ENCODE assay signal across 8 cellular contexts in genomic region chr17:57243171-57243622, GRCh38. TPM values are rescaled to one million over a fixed set of nuclear protein-coding genes. Genes with fewer than 3 reads are reported as not detected.
DNase-seq lines count a peak whose midpoint lies in the region; ATAC-seq and TF ChIP-seq lines count a peak whose summit lies in the region.

No MANE protein-coding gene starts in this region.

- DNase-seq in CD8-positive, alpha-beta memory T cell, result peak; percentile 66 to 81 (median 67)
- DNase-seq in NOMO-1 (lab: John Stamatoyannopoulos, UW; ENCODE audit: unreplicated experiment in 2 of 2), result peak; percentile 67 to 73
- DNase-seq in activated CD8-positive, alpha-beta memory T cell treated with anti-CD3 and anti-CD28 coated beads for 48 hours (ENCODE audit: low read depth in 2 of 3, low spot score in 2 of 3), result peak; percentile 39 to 64 (median 56)
- peak; percentile 71 for DNase-seq in epithelial cell of esophagus (ENCODE audit: low read depth)
- peak; percentile 74 for DNase-seq in natural killer cell
- DNase-seq in stimulated activated naive B cell treated with anti-CD40 and anti-IgM and Interleukin-4, amounts not matched to agents 10 μg/mL and 1 μg/mL and 100 μg/mL, for 72 hours, result peak; percentile 52
- DNase-seq in cortex of kidney (lab: John Stamatoyannopoulos, UW), result no peak

- no peak overlapping the region for H3K4me3 ChIP-seq in CD8-positive, alpha-beta memory T cell (ENCODE audit: low read length)
- H3K4me3 ChIP-seq in HEK293 (ENCODE audit: low read depth, low read length) (no peak overlapping the region), epithelial cell of esophagus (ENCODE audit: low read length) (no peak overlapping the region)

- H3K27me3 Mint-ChIP-seq in CD8-positive, alpha-beta memory T cell, result peaks cover 4 to 11% of the 10 kb centered on the region in 2 donors
- H3K27me3 Mint-ChIP-seq in natural killer cell (ENCODE audit: low read depth in 2 of 2), result peaks cover 24 to 49% of the 10 kb centered on the region in 2 donors
- H3K27me3 Mint-ChIP-seq in stimulated activated naive B cell treated with anti-CD40 and anti-IgM and Interleukin-4, amounts not matched to agents 10 μg/mL and 1 μg/mL and 100 μg/mL, for 72 hours, result peaks cover 0 to 4% of the 10 kb centered on the region in 2 donors

- POLR2A ChIA-PET in CD8-positive, alpha-beta memory T cell (lab: Charles Lee), result interaction anchor here (1.3 kb wide), 1 partner anchor 14 kb away, joined by 10 read pairs; the partner anchor contains the start of gene MSI2
- POLR2A ChIA-PET in HEK293 (lab: Yijun Ruan, JAX), result interaction anchor here (0.6 kb wide), 1 partner anchor 13 kb away, joined by 4 read pairs; the partner anchor contains the start of gene MSI2

- no peak overlapping the region for H3K4me3 Mint-ChIP-seq in CD8-positive, alpha-beta memory T cell
- H3K4me3 Mint-ChIP-seq in natural killer cell, result no peak overlapping the region
- H3K4me3 Mint-ChIP-seq in stimulated activated naive B cell treated with anti-CD40 and anti-IgM and Interleukin-4, amounts not matched to agents 10 μg/mL and 1 μg/mL and 100 μg/mL, for 72 hours, result no peak overlapping the region

- no peaks in the 10 kb centered on the region for H3K36me3 Mint-ChIP-seq in CD8-positive, alpha-beta memory T cell
- no peaks in the 10 kb centered on the region for H3K36me3 Mint-ChIP-seq in natural killer cell
- no peaks in the 10 kb centered on the region for H3K36me3 Mint-ChIP-seq in stimulated activated naive B cell treated with anti-CD40 and anti-IgM and Interleukin-4, amounts not matched to agents 10 μg/mL and 1 μg/mL and 100 μg/mL, for 72 hours

- H3K27ac ChIP-seq in CD8-positive, alpha-beta memory T cell (ENCODE audit: low read depth, low read length), result no peak overlapping the region
- no peak overlapping the region for H3K27ac ChIP-seq in HEK293 (ENCODE audit: extremely low read depth, low read depth, low read length)

- H3K36me3 ChIP-seq in CD8-positive, alpha-beta memory T cell (ENCODE audit: insufficient read depth, low read length), result no peaks in the 10 kb centered on the region
- no peaks in the 10 kb centered on the region for H3K36me3 ChIP-seq in HEK293 (ENCODE audit: control insufficient read depth in 2 of 2, insufficient read depth in 1 of 2, low read length in 2 of 2)

- H3K9me3 ChIP-seq in CD8-positive, alpha-beta memory T cell (ENCODE audit: low read length), result no peaks in the 10 kb centered on the region
- H3K9me3 ChIP-seq in HEK293 (ENCODE audit: control insufficient read depth, insufficient read depth, low read depth, low read length), result no peaks in the 10 kb centered on the region

- H3K27me3 ChIP-seq in CD8-positive, alpha-beta memory T cell (ENCODE audit: insufficient read depth, low read length, poor library complexity, severe bottlenecking), result peaks cover 4% of the 10 kb centered on the region

- peaks cover 0 to 7% (median 0%) of the 10 kb centered on the region in 3 donors for H3K4me1 Mint-ChIP-seq in CD8-positive, alpha-beta memory T cell
- peaks cover 8% of the 10 kb centered on the region in 2 donors for H3K4me1 Mint-ChIP-seq in natural killer cell
- H3K4me1 Mint-ChIP-seq in stimulated activated naive B cell treated with anti-CD40 and anti-IgM and Interleukin-4, amounts not matched to agents 10 μg/mL and 1 μg/mL and 100 μg/mL, for 72 hours, result peaks cover 5 to 10% of the 10 kb centered on the region in 2 donors

- CTCF ChIA-PET in CD8-positive, alpha-beta memory T cell (lab: Charles Lee), result interaction anchor here (0.6 to 3.7 kb wide), 49 partner anchors 9 to 601 kb away, joined by 3 to 47 read pairs (median 4); partner anchors contain the start of genes CCDC182 and MSI2
- CTCF ChIA-PET in HEK293 (lab: Yijun Ruan, JAX), result interaction anchor here (0.6 to 4.1 kb wide), 136 partner anchors 8 to 952 kb away, joined by 3 to 72 read pairs (median 5); partner anchors contain the start of genes CCDC182, EPX and MSI2

- intact Hi-C loops in natural killer cell (cut with micrococcal nuclease), result loop anchor here (1.0 to 2.0 kb wide), 4 partner anchors 112 to 590 kb away; no protein-coding TSS in a partner anchor

- no peaks in the 10 kb centered on the region for H3K4me1 ChIP-seq in CD8-positive, alpha-beta memory T cell (ENCODE audit: insufficient read depth, low read length)
- H3K4me1 ChIP-seq in HEK293 (ENCODE audit: control insufficient read depth, insufficient read depth, low read length), result no peaks in the 10 kb centered on the region

- TF ChIP-seq CTCF in HEK293 (tag by site-specific recombination; IDR thresholded peaks at IDR 0.05) (peak; percentile 91), epithelial cell of esophagus (IDR thresholded peaks at IDR 0.05; ENCODE audit: insufficient read depth, low read depth, low read length, missing control alignments) (peak; percentile 100), natural killer cell (IDR thresholded peaks at IDR 0.05) (peak; percentile 100)

- no peaks in the 10 kb centered on the region for H3K9me3 Mint-ChIP-seq in CD8-positive, alpha-beta memory T cell
- no peaks in the 10 kb centered on the region for H3K9me3 Mint-ChIP-seq in natural killer cell
- no peaks in the 10 kb centered on the region for H3K9me3 Mint-ChIP-seq in stimulated activated naive B cell treated with anti-CD40 and anti-IgM and Interleukin-4, amounts not matched to agents 10 μg/mL and 1 μg/mL and 100 μg/mL, for 72 hours

- peak; percentile 91 to 99 (median 99) for ATAC-seq in natural killer cell
- ATAC-seq in stimulated activated naive B cell treated with anti-CD40 and anti-IgM and Interleukin-4, amounts not matched to agents 10 μg/mL and 1 μg/mL and 100 μg/mL, for 72 hours (replicated peaks), result peak; percentile 63 to 75

- H3K27ac Mint-ChIP-seq in CD8-positive, alpha-beta memory T cell, result peak overlapping the region in 2 of 8 donors; percentile 48 to 72
- no peak overlapping the region for H3K27ac Mint-ChIP-seq in natural killer cell
- peak overlapping the region; percentile 52 for H3K27ac Mint-ChIP-seq in stimulated activated naive B cell treated with anti-CD40 and anti-IgM and Interleukin-4, amounts not matched to agents 10 μg/mL and 1 μg/mL and 100 μg/mL, for 72 hours

TF ChIP-seq in HEK293, 187 proteins besides CTCF, POLR2A, EP300 and RAD21 (continues in another document):
- TF ChIP-seq, protein P1, sequence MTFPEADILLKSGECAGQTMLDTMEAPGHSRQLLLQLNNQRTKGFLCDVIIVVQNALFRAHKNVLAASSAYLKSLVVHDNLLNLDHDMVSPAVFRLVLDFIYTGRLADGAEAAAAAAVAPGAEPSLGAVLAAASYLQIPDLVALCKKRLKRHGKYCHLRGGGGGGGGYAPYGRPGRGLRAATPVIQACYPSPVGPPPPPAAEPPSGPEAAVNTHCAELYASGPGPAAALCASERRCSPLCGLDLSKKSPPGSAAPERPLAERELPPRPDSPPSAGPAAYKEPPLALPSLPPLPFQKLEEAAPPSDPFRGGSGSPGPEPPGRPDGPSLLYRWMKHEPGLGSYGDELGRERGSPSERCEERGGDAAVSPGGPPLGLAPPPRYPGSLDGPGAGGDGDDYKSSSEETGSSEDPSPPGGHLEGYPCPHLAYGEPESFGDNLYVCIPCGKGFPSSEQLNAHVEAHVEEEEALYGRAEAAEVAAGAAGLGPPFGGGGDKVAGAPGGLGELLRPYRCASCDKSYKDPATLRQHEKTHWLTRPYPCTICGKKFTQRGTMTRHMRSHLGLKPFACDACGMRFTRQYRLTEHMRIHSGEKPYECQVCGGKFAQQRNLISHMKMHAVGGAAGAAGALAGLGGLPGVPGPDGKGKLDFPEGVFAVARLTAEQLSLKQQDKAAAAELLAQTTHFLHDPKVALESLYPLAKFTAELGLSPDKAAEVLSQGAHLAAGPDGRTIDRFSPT (tag by site-specific recombination; IDR thresholded peaks at IDR 0.05), result no peak
- no peak for TF ChIP-seq ZNF768 (tag by site-specific recombination; IDR thresholded peaks at IDR 0.05)
- no peak for TF ChIP-seq ZNF211 (tag by site-specific recombination; IDR thresholded peaks at IDR 0.05; ENCODE audit: low read depth)
- no peak for TF ChIP-seq ZNF184 (tag by site-specific recombination; IDR thresholded peaks at IDR 0.05)
- TF ChIP-seq ZNF24 (tag by site-specific recombination; IDR thresholded peaks at IDR 0.05), result 0 out of 2 replicates have a peak, but pooled peaks have one; percentile 27
- TF ChIP-seq ZNF555 (tag by site-specific recombination; conservative IDR thresholded peaks at IDR 0.05), result no peak
- no peak for TF ChIP-seq BCL11B (tag by site-specific recombination; IDR thresholded peaks at IDR 0.05; ENCODE audit: low read depth)
- peak; percentile 81 for TF ChIP-seq ZNF660 (tag by site-specific recombination; IDR thresholded peaks at IDR 0.05)
- TF ChIP-seq ZNF202 (tag by site-specific recombination; IDR thresholded peaks at IDR 0.05; ENCODE audit: borderline replicate concordance), result no peak
- TF ChIP-seq ZNF133 (tag by site-specific recombination; IDR thresholded peaks at IDR 0.05), result no peak
- TF ChIP-seq, protein P2, sequence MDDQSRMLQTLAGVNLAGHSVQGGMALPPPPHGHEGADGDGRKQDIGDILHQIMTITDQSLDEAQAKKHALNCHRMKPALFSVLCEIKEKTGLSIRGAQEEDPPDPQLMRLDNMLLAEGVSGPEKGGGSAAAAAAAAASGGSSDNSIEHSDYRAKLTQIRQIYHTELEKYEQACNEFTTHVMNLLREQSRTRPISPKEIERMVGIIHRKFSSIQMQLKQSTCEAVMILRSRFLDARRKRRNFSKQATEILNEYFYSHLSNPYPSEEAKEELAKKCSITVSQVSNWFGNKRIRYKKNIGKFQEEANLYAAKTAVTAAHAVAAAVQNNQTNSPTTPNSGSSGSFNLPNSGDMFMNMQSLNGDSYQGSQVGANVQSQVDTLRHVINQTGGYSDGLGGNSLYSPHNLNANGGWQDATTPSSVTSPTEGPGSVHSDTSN (CRISPR knock-in tag; IDR thresholded peaks at IDR 0.05), result no peak
- peak; percentile 19; the same call in 1 of the 2 replicates for TF ChIP-seq ZNF449 (tag by site-specific recombination; IDR thresholded peaks at IDR 0.05)
- no peak for TF ChIP-seq ZNF792 (tag by site-specific recombination; IDR thresholded peaks at IDR 0.05)
- no peak for TF ChIP-seq ZNF558 (tag by site-specific recombination; IDR thresholded peaks at IDR 0.05)
- no peak for TF ChIP-seq OVOL3 (tag by site-specific recombination; IDR thresholded peaks at IDR 0.05)

RNA-seq across cellular contexts. Expression of gene MSI2, which starts 13.1 kb away (rescaled TPM):
- total RNA-seq in CD8-positive, alpha-beta memory T cell, result 10 to 100 TPM; 57.1 to 58.0 TPM
- 2.3 TPM for polyA plus RNA-seq in CD8-positive, alpha-beta memory T cell
- total RNA-seq in natural killer cell, result 100 to 1,000 TPM in 1 of 3 donors, 10 to 100 TPM in 2; 95.5 to 145 (median 96.8) TPM
